ENCODE assay signal across 8 cellular contexts in the genomic region with DNA sequence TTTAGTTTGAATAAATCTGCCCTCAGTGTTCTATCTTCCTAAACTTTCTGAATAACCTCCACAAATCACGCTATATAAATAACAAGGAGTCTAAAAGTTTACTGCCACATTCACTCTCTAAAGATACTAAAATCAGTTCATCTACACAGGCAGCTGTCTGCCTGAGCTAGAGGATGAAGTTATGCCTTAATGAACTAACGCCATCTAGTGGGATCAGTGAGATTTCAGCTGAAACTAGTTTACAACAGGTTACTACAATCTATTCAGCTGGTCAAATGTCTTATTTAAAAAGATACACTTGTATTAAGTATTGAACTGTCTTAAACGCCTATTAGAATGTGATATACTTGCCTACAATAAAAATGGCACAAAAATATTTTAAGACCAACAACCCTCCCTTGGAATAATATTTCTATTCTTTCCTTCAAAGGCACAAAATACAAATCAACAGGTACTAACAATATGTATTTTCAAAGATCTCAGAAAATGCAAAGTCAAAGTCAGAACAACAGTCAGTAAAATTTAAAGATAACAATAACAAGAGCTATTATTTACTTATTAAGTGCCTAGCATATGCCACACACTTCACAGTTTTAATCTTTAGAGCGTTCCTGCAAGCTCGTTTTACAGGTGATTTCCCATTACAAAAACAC.
DNase-seq lines count a peak whose midpoint lies in the region; ATAC-seq, FAIRE-seq and TF ChIP-seq lines count a peak whose summit lies in the region.

No MANE protein-coding gene starts in this region.

- no peaks in the 10 kb centered on the region for H3K9me1 ChIP-seq in endothelial cell of umbilical vein (replicated peaks; ENCODE audit: control insufficient read depth, extremely low read depth, insufficient read depth, low read length)

- no peaks in the 10 kb centered on the region for H3K36me3 ChIP-seq in BJ (ENCODE audit: control insufficient read depth, insufficient read depth, low read length)
- no peaks in the 10 kb centered on the region for H3K36me3 ChIP-seq in SJSA1
- H3K36me3 ChIP-seq in endothelial cell of umbilical vein (ENCODE audit: control insufficient read depth in 2 of 2, extremely low read depth in 1 of 2, insufficient read depth in 2 of 2, low read length in 2 of 2) = no peaks in the 10 kb centered on the region

- peak; percentile 64 for FAIRE-seq in endothelial cell of umbilical vein (lab: Jason Lieb, UNC)

- no peak overlapping the region for H3K4me3 ChIP-seq in BJ (ENCODE audit: low read depth, low read length)
- H3K4me3 ChIP-seq in SJSA1 = no peak overlapping the region
- H3K4me3 ChIP-seq in endothelial cell of umbilical vein (replicated peaks in 1 of 3; ENCODE audit: insufficient read depth in 1 of 3, low read depth in 1 of 3, low read length in 3 of 3) = no peak overlapping the region

- DNase-seq in BJ (ENCODE audit: low read depth) (peak; percentile 31), GM13976 (ENCODE audit: low spot score) (peak; percentile 67), NCI-H1048 (lab: John Stamatoyannopoulos, UW) (peak; percentile 2), SJSA1 (ENCODE audit: low read depth in 1 of 2, low spot score in 2 of 2) (peak; percentile 45 to 50), endothelial cell of umbilical vein (ENCODE audit: low read depth, low spot score) (peak; percentile 79), midbrain (lab: John Stamatoyannopoulos, UW) (peak; percentile 75)

- dilution Hi-C loops in endothelial cell of umbilical vein (cut with MboI; ENCODE audit: extremely low pct_ligation_motif_present, low sequenced_read_pairs) = no loop called here

- POLR2A ChIA-PET in BJ (lab: Charles Lee) (no interaction called here), endothelial cell of umbilical vein (lab: Charles Lee) (interaction anchor here (0.6 to 0.9 kb wide), 2 partner anchors 68 to 114 kb away, joined by 3 read pairs; no protein-coding TSS in a partner anchor)

- H3K9me3 ChIP-seq in SJSA1 (replicated peaks) (no peaks in the 10 kb centered on the region), endothelial cell of umbilical vein (replicated peaks; ENCODE audit: control insufficient read depth, insufficient read depth, low read length) (no peaks in the 10 kb centered on the region)

- no peak overlapping the region for H3K4me2 ChIP-seq in endothelial cell of umbilical vein (ENCODE audit: insufficient read depth, low read length)

- no peak overlapping the region for H2AFZ ChIP-seq in endothelial cell of umbilical vein (ENCODE audit: low read depth, low read length)

- CTCF ChIA-PET in BJ (lab: Yijun Ruan, JAX) = interaction anchor here (0.5 to 4.2 kb wide), 20 partner anchors 9 to 164 kb away, joined by 3 to 68 read pairs (median 4); no protein-coding TSS in a partner anchor
- CTCF ChIA-PET in endothelial cell of umbilical vein (lab: Charles Lee) = interaction anchor here (0.7 to 3.9 kb wide), 40 partner anchors 9 to 303 kb away, joined by 3 to 143 read pairs (median 4); a partner anchor contains a TSS

- intact Hi-C loops in endothelial cell of umbilical vein (cut with micrococcal nuclease) = loop anchor here (1.0 to 2.0 kb wide), 3 partner anchors 41 to 163 kb away; no protein-coding TSS in a partner anchor

- ATAC-seq in GM21390 (IDR thresholded peaks at IDR 0.05; ENCODE audit: unreplicated experiment) = no peak
- ATAC-seq in HG02852 (IDR thresholded peaks at IDR 0.05; ENCODE audit: unreplicated experiment) = no peak

- peak; percentile 77 for TF ChIP-seq CTCF in BJ (IDR thresholded peaks at IDR 0.05; ENCODE audit: insufficient read depth, low read depth, low read length)
- TF ChIP-seq CTCF in GM13976 (IDR thresholded peaks at IDR 0.05; ENCODE audit: borderline replicate concordance, control extremely low read depth, extremely low read depth, insufficient read depth, missing control alignments) = peak; percentile 60
- TF ChIP-seq CTCF in endothelial cell of umbilical vein (IDR thresholded peaks at IDR 0.05; ENCODE audit: extremely low read depth in 1 of 2, insufficient read depth in 1 of 2, low read depth in 1 of 2, low read length in 2 of 2) = peak; percentile 39 to 55

- H3K27me3 ChIP-seq in BJ (ENCODE audit: control insufficient read depth, insufficient read depth, low read length) = no peaks in the 10 kb centered on the region
- H3K27me3 ChIP-seq in SJSA1 (replicated peaks) = no peaks in the 10 kb centered on the region
- no peaks in the 10 kb centered on the region for H3K27me3 ChIP-seq in endothelial cell of umbilical vein (ENCODE audit: control insufficient read depth in 2 of 2, insufficient read depth in 2 of 2, low read length in 2 of 2)

- H3K4me1 ChIP-seq in SJSA1 (replicated peaks) = peaks cover 9% of the 10 kb centered on the region
- no peaks in the 10 kb centered on the region for H3K4me1 ChIP-seq in endothelial cell of umbilical vein (ENCODE audit: control insufficient read depth, extremely low read depth, insufficient read depth, low read length)

- no TSS peak for BruUV-seq in endothelial cell of umbilical vein (replicated peaks; lab: Mats Ljungman, UMichigan)

- H3K9ac ChIP-seq in endothelial cell of umbilical vein (replicated peaks; ENCODE audit: extremely low read depth, insufficient read depth, low read length) = no peak overlapping the region

- in situ Hi-C loops in GM13976 (cut with MboI; ENCODE audit: low sequenced_read_pairs, unreplicated experiment) = no loop called here

- TF ChIP-seq POLR2A in endothelial cell of umbilical vein (IDR thresholded peaks at IDR 0.05; ENCODE audit: low read depth, low read length) = no peak

- no peaks in the 10 kb centered on the region for H3K79me2 ChIP-seq in endothelial cell of umbilical vein (ENCODE audit: control insufficient read depth, insufficient read depth, low read length)

- H3K27ac ChIP-seq in SJSA1 = no peak overlapping the region
- H3K27ac ChIP-seq in endothelial cell of umbilical vein (ENCODE audit: insufficient read depth, low read depth, low read length) = no peak overlapping the region

- H4K20me1 ChIP-seq in endothelial cell of umbilical vein (replicated peaks; ENCODE audit: control insufficient read depth, extremely low read depth, insufficient read depth, low read length) = peaks cover 6% of the 10 kb centered on the region

TF ChIP-seq in endothelial cell of umbilical vein, 7 proteins besides CTCF, POLR2A, EP300 and RAD21:
- TF ChIP-seq POLR2AphosphoS5 (IDR thresholded peaks at IDR 0.05; ENCODE audit: insufficient read depth, low read depth, low read length) (no peak), MYC (IDR thresholded peaks at IDR 0.05; ENCODE audit: low read depth, low read length) (no peak), JUN (IDR thresholded peaks at IDR 0.05; ENCODE audit: borderline replicate concordance, insufficient read depth, insufficient read length, low read depth) (no peak), EZH2 (IDR thresholded peaks at IDR 0.05; ENCODE audit: borderline replicate concordance, low read depth, low read length, severe bottlenecking) (no peak), GATA2 (IDR thresholded peaks at IDR 0.05; ENCODE audit: insufficient read depth, insufficient read length, low read depth, low read length) (no peak), FOS (IDR thresholded peaks at IDR 0.05; ENCODE audit: borderline replicate concordance, insufficient read depth, low read length) (no peak)
- TF ChIP-seq, protein P1, sequence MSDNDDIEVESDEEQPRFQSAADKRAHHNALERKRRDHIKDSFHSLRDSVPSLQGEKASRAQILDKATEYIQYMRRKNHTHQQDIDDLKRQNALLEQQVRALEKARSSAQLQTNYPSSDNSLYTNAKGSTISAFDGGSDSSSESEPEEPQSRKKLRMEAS (IDR thresholded peaks at IDR 0.05; ENCODE audit: insufficient read depth, insufficient read length) = no peak

Comparison
In these comparisons a context has a peak if more than half of its experiments do, and no peak if none do; other contexts are left out.
1. DNase-seq: peak in every context shown above with its lines; median percentile 79 in endothelial cell of umbilical vein; 75 in midbrain; 67 in GM13976; 48 in SJSA1; 31 in BJ; 2 in NCI-H1048.